ENCODE assay signal across 1 cellular context in genomic region chr5:151213803-151214613, GRCh38.
A peak's percentile ranks its signal among the peaks of the same experiment; 100 is the strongest.
TF ChIP-seq lines count a peak whose summit lies in the region.

No MANE protein-coding gene starts in this region.

TF ChIP-seq in H1, 55 proteins besides CTCF, POLR2A, EP300 and RAD21:
- no peak for TF ChIP-seq JUND (IDR thresholded peaks at IDR 0.05; ENCODE audit: low read length)
- no peak for TF ChIP-seq CBX8 (IDR thresholded peaks at IDR 0.05; ENCODE audit: borderline replicate concordance, low read depth, low read length)
- peak; percentile 25; the same call in 1 of the 2 replicates for TF ChIP-seq TAF1 (IDR thresholded peaks at IDR 0.05; ENCODE audit: low read depth, low read length)
- TF ChIP-seq SP4 (IDR thresholded peaks at IDR 0.05; ENCODE audit: low read length): no peak
- no peak for TF ChIP-seq CHD2 (IDR thresholded peaks at IDR 0.05; ENCODE audit: low read length)
- no peak for TF ChIP-seq JUN (IDR thresholded peaks at IDR 0.05; ENCODE audit: low read depth, low read length)
TF ChIP-seq in H1: peak in this region for 1.
